In genomic region chr7:134792968-134793367, GRCh38 we compare ENCODE assay signal across 16 cellular contexts. TPM values are rescaled to one million over a fixed set of nuclear protein-coding genes. Genes with fewer than 3 reads are reported as not detected.
A peak's percentile ranks its signal among the peaks of the same experiment; 100 is the strongest.
DNase-seq lines count a peak whose midpoint lies in the region; ATAC-seq and TF ChIP-seq lines count a peak whose summit lies in the region.
"Had no signal": no experiment of that assay in that cellular context is flagged by ENCODE, and none has a peak within 500 bp of the region (broad histone marks: within the 10 kb centered on the region; RNA-seq: fewer than 3 reads in every experiment).

No MANE protein-coding gene starts in this region.

- H3K4me1 ChIP-seq in heart right ventricle: peaks cover 4 to 96% (median 51%) of the 10 kb centered on the region in 9 donors
- H3K4me1 ChIP-seq in skeletal muscle tissue (ENCODE audit: control insufficient read depth in 3 of 3, insufficient read depth in 3 of 3, low read length in 3 of 3): peaks cover 0 to 8% (median 3%) of the 10 kb centered on the region in 3 donors

- H3K27me3 ChIP-seq in heart right ventricle: no peaks in the 10 kb centered on the region
- H3K27me3 ChIP-seq in skeletal muscle tissue (ENCODE audit: control insufficient read depth in 3 of 3, insufficient read depth in 3 of 3, low read length in 3 of 3): no peaks in the 10 kb centered on the region
- H3K27me3 ChIP-seq: BLaER1 treated with 17β-estradiol and CSF1 and Interleukin-3, amounts not matched to agents 10 nM and 100 nM had no signal

- WGBS in heart right ventricle, 2 donors: 72 to 78% methylated on average over 9 of the region's 9 CpGs

- peak overlapping the region; percentile 19 for H3K27ac Mint-ChIP-seq in HFFc6
- peak overlapping the region; percentile 91 for H3K27ac Mint-ChIP-seq in chondrocyte (ENCODE audit: unreplicated experiment)
- H3K27ac Mint-ChIP-seq: stimulated activated naive B cell treated with anti-CD40 and anti-IgM and Interleukin-4, amounts not matched to agents 10 μg/mL and 1 μg/mL and 100 μg/mL, for 72 hours had no signal

- peaks cover 92% of the 10 kb centered on the region for H3K4me1 Mint-ChIP-seq in HFFc6 (ENCODE audit: low read depth)
- H3K4me1 Mint-ChIP-seq in chondrocyte (ENCODE audit: low read depth): peaks cover 95% of the 10 kb centered on the region
- H3K4me1 Mint-ChIP-seq: central memory CD8-positive, alpha-beta T cell; stimulated activated naive B cell treated with anti-CD40 and anti-IgM and Interleukin-4, amounts not matched to agents 10 μg/mL and 1 μg/mL and 100 μg/mL, for 72 hours had no signal

- H3K4me3 ChIP-seq in heart right ventricle: no peak overlapping the region
- H3K4me3 ChIP-seq in skeletal muscle tissue (ENCODE audit: low read length in 3 of 3): peak overlapping the region in 2 of 3 donors; percentile 13 to 24
- H3K4me3 ChIP-seq: BLaER1 treated with 17β-estradiol and CSF1 and Interleukin-3, amounts not matched to agents 10 nM and 100 nM had no signal

- H3K9ac ChIP-seq in skeletal muscle tissue (ENCODE audit: low read depth in 1 of 3, low read length in 3 of 3): no peak overlapping the region
- H3K9ac ChIP-seq: BLaER1 treated with 17β-estradiol and CSF1 and Interleukin-3, amounts not matched to agents 10 nM and 100 nM had no signal

- peaks cover 0 to 15% (median 0%) of the 10 kb centered on the region in 11 donors for H3K9me3 ChIP-seq in heart right ventricle
- no peaks in the 10 kb centered on the region for H3K9me3 ChIP-seq in skeletal muscle tissue (ENCODE audit: control insufficient read depth in 3 of 3, low read length in 3 of 3)

- DNase-seq in HFFc6: no peak
- DNase-seq in chondrocyte (ENCODE audit: low spot score): no peak
- DNase-seq in heart right ventricle: peak; percentile 41 to 59
- no peak for DNase-seq in G401 (ENCODE audit: low spot score)
- DNase-seq in SIG-M5 treated with dmso at 0.1 percent for 504 hours (lab: John Stamatoyannopoulos, UW; ENCODE audit: unreplicated experiment): no peak
- no peak for DNase-seq in kidney glomerular epithelial cell (lab: John Stamatoyannopoulos, UW)
- DNase-seq: activated naive CD4-positive, alpha-beta T cell; DMS53; NCI-H2171; posterior cingulate gyrus; stimulated activated CD4-positive, alpha-beta T cell treated with anti-CD3 and anti-CD28 coated beads, Interleukin-4, amount 100 ng/mL, for 1 hour; stimulated activated naive B cell treated with anti-CD40 and anti-IgM and Interleukin-4, amounts not matched to agents 10 μg/mL and 1 μg/mL and 100 μg/mL, for 72 hours had no signal

- ATAC-seq in heart right ventricle: peak; percentile 28 to 84 (median 52)
- ATAC-seq in GM18861 (IDR thresholded peaks at IDR 0.05; ENCODE audit: unreplicated experiment): no peak
- ATAC-seq: stimulated activated naive B cell treated with anti-CD40 and anti-IgM and Interleukin-4, amounts not matched to agents 10 μg/mL and 1 μg/mL and 100 μg/mL, for 72 hours had no signal

- in situ Hi-C loops in G401 (cut with HindIII; ENCODE audit: low sequenced_read_pairs): no loop called here

- H3K27ac ChIP-seq in heart right ventricle (peak overlapping the region; percentile 7 to 90 (median 67)), skeletal muscle tissue (ENCODE audit: low read depth, low read length) (peak overlapping the region; percentile 40)
- H3K27ac ChIP-seq: BLaER1 treated with 17β-estradiol and CSF1 and Interleukin-3, amounts not matched to agents 10 nM and 100 nM had no signal

- peaks cover 11% of the 10 kb centered on the region for H3K9me3 Mint-ChIP-seq in HFFc6
- H3K9me3 Mint-ChIP-seq in chondrocyte (ENCODE audit: low read depth): no peaks in the 10 kb centered on the region
- H3K9me3 Mint-ChIP-seq: central memory CD8-positive, alpha-beta T cell had no signal

- H3K27me3 Mint-ChIP-seq in HFFc6 (ENCODE audit: insufficient read depth): peaks cover 32% of the 10 kb centered on the region
- no peaks in the 10 kb centered on the region for H3K27me3 Mint-ChIP-seq in chondrocyte (ENCODE audit: low read depth)

- intact Hi-C loops in heart right ventricle (cut with DNase I): no loop called here

- peak overlapping the region; percentile 50 for H3K4me3 Mint-ChIP-seq in HFFc6
- peak overlapping the region; percentile 55 for H3K4me3 Mint-ChIP-seq in chondrocyte (ENCODE audit: unreplicated experiment)
- H3K4me3 Mint-ChIP-seq: central memory CD8-positive, alpha-beta T cell; stimulated activated naive B cell treated with anti-CD40 and anti-IgM and Interleukin-4, amounts not matched to agents 10 μg/mL and 1 μg/mL and 100 μg/mL, for 72 hours had no signal

- H3K36me3 ChIP-seq in heart right ventricle (peaks cover 0 to 15% (median 0%) of the 10 kb centered on the region in 9 donors), skeletal muscle tissue (ENCODE audit: control insufficient read depth in 3 of 3, insufficient read depth in 3 of 3, low read length in 3 of 3) (no peaks in the 10 kb centered on the region)

- TF ChIP-seq CTCF in HFFc6 (IDR thresholded peaks at IDR 0.05) (no peak), chondrocyte (IDR thresholded peaks at IDR 0.05) (no peak), heart right ventricle (IDR thresholded peaks at IDR 0.05) (no peak)

- H3K36me3 Mint-ChIP-seq in HFFc6 (ENCODE audit: low read depth) (peaks cover 86% of the 10 kb centered on the region), chondrocyte (ENCODE audit: low read depth) (peaks cover 45% of the 10 kb centered on the region)

RNA-seq across cellular contexts. Expression of gene CALD1, which starts 13.5 kb away (rescaled TPM):
- total RNA-seq in HFFc6 (2021; fragmentation: NEBNext Ultra II Directional; extraction: Animal tissue kit (Norgen Biotek cat#: 25700)): 1,000 to 10,000 TPM; 1,066 to 1,726 (median 1,102) TPM
- total RNA-seq in chondrocyte: 1,623 to 1,979 TPM (median 1,941 TPM) in 3 replicates
- 100 to 1,000 TPM in 9 of 10 donors, 10 to 100 TPM in 1; 96.6 to 180 (median 132) TPM for total RNA-seq in heart right ventricle
- polyA plus RNA-seq in heart right ventricle: 100 to 1,000 TPM in 1 of 2 donors, 10 to 100 TPM in 1; 69.9 to 119 TPM
- 89.8 TPM for total RNA-seq in skeletal muscle tissue
- 0.55 and 1.9 TPM in 2 replicates for total RNA-seq in G401 (2014; rRNA removed; shearing (Covaris generic))

Comparison
In these comparisons a context has a peak if more than half of its experiments do, and no peak if none do; other contexts are left out.
1. DNase-seq: peak in heart right ventricle (2 of 2); none in HFFc6 (single experiment), chondrocyte (single experiment), G401 (single experiment), SIG-M5 treated with dmso at 0.1 percent for 504 hours (single experiment) and kidney glomerular epithelial cell (single experiment).
2. H3K4me3 ChIP-seq: peak in skeletal muscle tissue (2 of 3); none in heart right ventricle (0 of 10).
3. RNA of gene CALD1, which starts 13.5 kb away (total RNA-seq): 1,623 to 1,979 TPM in chondrocyte, 1,066 to 1,726 TPM in HFFc6, 96.6 to 180 TPM in heart right ventricle and 89.8 TPM in skeletal muscle tissue (single experiment); 0.55 to 1.9 TPM in G401; every median in the first group is over 10 times any median in the second.